Comparison of ENCODE assay signal across 8 cellular contexts in the genomic region with DNA sequence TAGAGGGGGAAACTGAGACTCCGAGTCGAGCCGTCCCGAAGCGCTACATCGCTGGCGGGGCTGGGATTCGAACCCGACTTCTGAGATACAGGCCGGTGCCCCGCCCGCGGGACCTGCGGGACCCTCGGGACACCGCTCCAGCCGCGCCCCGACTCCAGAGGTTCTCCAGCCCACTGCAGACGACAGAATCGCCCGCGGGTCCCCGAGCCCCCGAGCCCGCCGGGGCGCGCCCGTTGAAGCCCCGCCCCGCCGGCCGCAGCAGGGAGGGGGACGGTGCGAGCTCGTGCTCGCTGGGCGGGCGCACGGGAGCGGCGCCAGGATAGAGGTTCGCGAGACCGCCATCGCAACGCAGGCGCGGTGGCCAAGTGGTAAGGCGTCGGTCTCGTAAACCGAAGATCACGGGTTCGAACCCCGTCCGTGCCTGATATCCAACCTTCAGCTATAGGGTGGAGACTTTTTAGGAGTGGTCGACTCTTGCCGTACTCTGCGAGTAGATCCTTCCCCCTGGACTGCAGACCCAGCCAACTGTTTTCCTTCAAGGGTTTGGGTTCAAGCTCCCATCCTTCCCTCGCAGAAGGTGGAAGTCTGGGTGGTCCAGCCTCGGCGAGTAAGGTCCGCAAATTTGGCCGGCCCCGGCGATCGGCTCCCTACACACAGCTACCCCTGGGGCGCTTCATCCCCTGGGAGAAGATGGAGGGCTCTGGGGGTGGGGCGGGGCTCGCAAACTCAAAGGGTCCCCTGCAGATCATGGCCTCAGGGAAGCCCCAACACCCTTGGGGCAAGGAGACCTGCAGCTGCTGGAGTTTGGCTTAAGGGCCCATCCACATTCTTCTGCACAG.
DNase-seq lines count a peak whose midpoint lies in the region; ATAC-seq and TF ChIP-seq lines count a peak whose summit lies in the region.

No MANE protein-coding gene starts in this region.

- H3K27ac Mint-ChIP-seq in H9 (peak overlapping the region in 1 of 3 experiments; percentile 68; a peak in 1 of 7 replicates), neural crest cell (ENCODE audit: unreplicated experiment) (peak overlapping the region; percentile 81)
- peak overlapping the region in 1 of 2 donors; percentile 99 for H3K27ac Mint-ChIP-seq in stimulated activated naive CD8-positive, alpha-beta T cell treated with anti-CD3 and anti-CD28 coated beads, Interleukin-15, amount 100 ng/mL, for 72 hours

- H3K4me2 ChIP-seq in H9 (ENCODE audit: insufficient read depth, insufficient read length, low read length), result peak overlapping the region; percentile 94

- H3K9ac ChIP-seq in H9 (ENCODE audit: extremely low read depth, insufficient read length, low read length), result peak overlapping the region; percentile 56

- peaks cover 4 to 6% of the 10 kb centered on the region in 2 experiments for H3K9me3 Mint-ChIP-seq in H9
- H3K9me3 Mint-ChIP-seq in neural crest cell, result peaks cover 11% of the 10 kb centered on the region
- H3K9me3 Mint-ChIP-seq in stimulated activated naive CD8-positive, alpha-beta T cell treated with anti-CD3 and anti-CD28 coated beads, Interleukin-15, amount 100 ng/mL, for 72 hours, result peaks cover 5 to 16% of the 10 kb centered on the region in 2 donors

- H3K36me3 Mint-ChIP-seq in H9 (ENCODE audit: insufficient read depth in 1 of 3, low read depth in 3 of 3), result peaks cover 0 to 5% (median 2%) of the 10 kb centered on the region in 3 experiments; a peak in 5 of 7 replicates
- H3K36me3 Mint-ChIP-seq in neural crest cell (ENCODE audit: low read depth), result peaks cover 4% of the 10 kb centered on the region

- H4K91ac ChIP-seq in H9 (ENCODE audit: insufficient read length, low read depth, low read length), result no peak overlapping the region

- H3K23ac ChIP-seq in H9 (ENCODE audit: insufficient read length, low read depth, low read length), result no peak overlapping the region

- H3K9me3 ChIP-seq in H9 (ENCODE audit: control insufficient read depth, low read depth, low read length), result no peaks in the 10 kb centered on the region
- peaks cover 17% of the 10 kb centered on the region for H3K9me3 ChIP-seq in MG63

- DNase-seq in ELR (ENCODE audit: low read depth) (peak; percentile 90), H9 (peak; percentile 94), MG63 (peak; percentile 93), SHP77 treated with DMSO at 0.1 percent for 48 hours (lab: John Stamatoyannopoulos, UW) (peak; percentile 82), activated gamma-delta T cell (lab: John Stamatoyannopoulos, UW) (peak; percentile 91), foreskin fibroblast (peak; percentile 93 to 98), neural crest cell (ENCODE audit: low read depth, low spot score) (peak; percentile 97)
- peak; percentile 94 to 98 for DNase-seq in stimulated activated naive CD8-positive, alpha-beta T cell treated with anti-CD3 and anti-CD28 coated beads, Interleukin-15, amount 100 ng/mL, for 72 hours

- H3K79me2 ChIP-seq in H9 (ENCODE audit: insufficient read depth, low read length), result no peaks in the 10 kb centered on the region

- peaks cover 8% of the 10 kb centered on the region; the same call in 1 of the 2 replicates for H3K4me1 ChIP-seq in H9 (ENCODE audit: insufficient read depth, low read length)

- no peak overlapping the region for H2BK5ac ChIP-seq in H9 (ENCODE audit: insufficient read length, low read length)

- WGBS in H9 (ENCODE audit: extremely low coverage, insufficient read length, low lambda C conversion rate), result no CpG with 5 or more reads among the region's 72 CpGs

- H4K20me1 ChIP-seq in H9 (ENCODE audit: control insufficient read depth, insufficient read depth, insufficient read length), result no peaks in the 10 kb centered on the region

- H3K23me2 ChIP-seq in H9 (ENCODE audit: insufficient read length, low read depth, low read length, poor library complexity, severe bottlenecking), result peaks cover 13% of the 10 kb centered on the region

- ATAC-seq in stimulated activated naive CD8-positive, alpha-beta T cell treated with anti-CD3 and anti-CD28 coated beads, Interleukin-15, amount 100 ng/mL, for 72 hours, result peak; percentile 81

- no peak overlapping the region for H3K4ac ChIP-seq in H9 (ENCODE audit: low read depth, low read length)

- peaks cover 32 to 33% of the 10 kb centered on the region in 2 experiments for H3K4me1 Mint-ChIP-seq in H9
- peaks cover 26% of the 10 kb centered on the region for H3K4me1 Mint-ChIP-seq in neural crest cell
- peaks cover 14% of the 10 kb centered on the region for H3K4me1 Mint-ChIP-seq in stimulated activated naive CD8-positive, alpha-beta T cell treated with anti-CD3 and anti-CD28 coated beads, Interleukin-15, amount 100 ng/mL, for 72 hours

- no peak overlapping the region for H2BK15ac ChIP-seq in H9 (ENCODE audit: low read depth, low read length)

- H3T11ph ChIP-seq in H9 (ENCODE audit: low read length), result no peak overlapping the region

- H3K27me3 ChIP-seq in H9 (ENCODE audit: insufficient read depth, low read length), result no peaks in the 10 kb centered on the region
- no peaks in the 10 kb centered on the region for H3K27me3 ChIP-seq in MG63

- H2AK5ac ChIP-seq in H9 (ENCODE audit: insufficient read length, low read length), result no peak overlapping the region

- H3K27me3 Mint-ChIP-seq in H9 (ENCODE audit: low read depth) (peaks cover 9% of the 10 kb centered on the region), neural crest cell (ENCODE audit: low read depth) (peaks cover 27% of the 10 kb centered on the region)
- no peaks in the 10 kb centered on the region for H3K27me3 Mint-ChIP-seq in stimulated activated naive CD8-positive, alpha-beta T cell treated with anti-CD3 and anti-CD28 coated beads, Interleukin-15, amount 100 ng/mL, for 72 hours

- H3K56ac ChIP-seq in H9 (ENCODE audit: insufficient read length, low read depth, low read length), result no peak overlapping the region

- H3K4me3 ChIP-seq in MG63 (peak overlapping the region; percentile 94), foreskin fibroblast (ENCODE audit: low read depth in 1 of 2, low read length in 2 of 2) (peak overlapping the region; percentile 89 to 91)

- TF ChIP-seq CTCF in H9 (conservative IDR thresholded peaks at IDR 0.05), result no peak
- TF ChIP-seq CTCF in foreskin fibroblast (IDR thresholded peaks at IDR 0.05; ENCODE audit: low read depth, low read length), result no peak
- TF ChIP-seq CTCF in neural crest cell (conservative IDR thresholded peaks at IDR 0.05), result no peak

- H3K79me1 ChIP-seq in H9 (ENCODE audit: insufficient read depth, low read depth, low read length, poor library complexity, severe bottlenecking), result no peaks in the 10 kb centered on the region

- H3K4me3 Mint-ChIP-seq in H9 (peak overlapping the region; percentile 84 to 94), neural crest cell (peak overlapping the region; percentile 96)
- H3K4me3 Mint-ChIP-seq in stimulated activated naive CD8-positive, alpha-beta T cell treated with anti-CD3 and anti-CD28 coated beads, Interleukin-15, amount 100 ng/mL, for 72 hours, result peak overlapping the region; percentile 89 to 91

- H3K14ac ChIP-seq in H9 (ENCODE audit: insufficient read depth, low read length), result peak overlapping the region; percentile 70

- H3K27ac ChIP-seq in H9 (ENCODE audit: insufficient read length, low read depth, low read length), result no peak overlapping the region

- H2BK12ac ChIP-seq in H9 (ENCODE audit: insufficient read length, low read depth, low read length), result no peak overlapping the region

- H4K8ac ChIP-seq in H9 (replicated peaks; ENCODE audit: insufficient read length, low read depth, low read length), result no peak overlapping the region

- H4K5ac ChIP-seq in H9 (ENCODE audit: insufficient read length, low read depth, low read length), result no peak overlapping the region

- no peak overlapping the region for H2BK120ac ChIP-seq in H9 (ENCODE audit: low read depth, low read length, poor library complexity, severe bottlenecking)

- no peak overlapping the region for H2BK20ac ChIP-seq in H9 (ENCODE audit: low read depth, low read length, poor library complexity, severe bottlenecking)

- H3K18ac ChIP-seq in H9 (ENCODE audit: insufficient read length, low read depth, low read length), result peak overlapping the region; percentile 22

- no peak overlapping the region for H2AFZ ChIP-seq in H9 (ENCODE audit: low read length)

- no peaks in the 10 kb centered on the region for H3K36me3 ChIP-seq in MG63
